Comparison of ENCODE assay signal across 1 cellular context in genomic region chr17:60142872-60143499, GRCh38.
TF ChIP-seq lines count a peak whose summit lies in the region.

No MANE protein-coding gene starts in this region.

TF ChIP-seq in HepG2, 621 proteins besides CTCF, POLR2A, EP300 and RAD21 (continued from another document):
- TF ChIP-seq ARID4A (CRISPR knock-in tag; IDR thresholded peaks at IDR 0.05; ENCODE audit: borderline replicate concordance) (peak; percentile 38; the same call in 1 of the 2 replicates), ARID5B (CRISPR knock-in tag; IDR thresholded peaks at IDR 0.05) (no peak), SP4 (CRISPR knock-in tag; IDR thresholded peaks at IDR 0.05) (0 out of 2 replicates have a peak, but pooled peaks have one; percentile 35), MIER2 (CRISPR knock-in tag; IDR thresholded peaks at IDR 0.05) (peak; percentile 92), ARNT2 (CRISPR knock-in tag; IDR thresholded peaks at IDR 0.05; ENCODE audit: low read depth) (peak; percentile 21; the same call in 1 of the 2 replicates)
- TF ChIP-seq, protein P1, sequence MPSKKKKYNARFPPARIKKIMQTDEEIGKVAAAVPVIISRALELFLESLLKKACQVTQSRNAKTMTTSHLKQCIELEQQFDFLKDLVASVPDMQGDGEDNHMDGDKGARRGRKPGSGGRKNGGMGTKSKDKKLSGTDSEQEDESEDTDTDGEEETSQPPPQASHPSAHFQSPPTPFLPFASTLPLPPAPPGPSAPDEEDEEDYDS (CRISPR knock-in tag; IDR thresholded peaks at IDR 0.05), result 0 out of 2 replicates have a peak, but pooled peaks have one; percentile 21
- TF ChIP-seq, protein P2, sequence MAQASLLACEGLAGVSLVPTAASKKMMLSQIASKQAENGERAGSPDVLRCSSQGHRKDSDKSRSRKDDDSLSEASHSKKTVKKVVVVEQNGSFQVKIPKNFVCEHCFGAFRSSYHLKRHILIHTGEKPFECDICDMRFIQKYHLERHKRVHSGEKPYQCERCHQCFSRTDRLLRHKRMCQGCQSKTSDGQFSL (CRISPR knock-in tag; IDR thresholded peaks at IDR 0.05), result 0 out of 2 replicates have a peak, but pooled peaks have one; percentile 40
TF ChIP-seq in HepG2: peak in this region for 43.
